8 cellular contexts compared by ENCODE assay signal in genomic region chr7:47180268-47180826, GRCh38.
DNase-seq lines count a peak whose midpoint lies in the region; ATAC-seq and TF ChIP-seq lines count a peak whose summit lies in the region.

No MANE protein-coding gene starts in this region.

- H3K4me3 ChIP-seq in GM06990 (replicated peaks; ENCODE audit: low read depth, low read length), result no peak overlapping the region
- no peak overlapping the region for H3K4me3 ChIP-seq in right lobe of liver
- no peak overlapping the region for H3K4me3 ChIP-seq in upper lobe of right lung

- H3K27ac ChIP-seq in right lobe of liver, result no peak overlapping the region
- H3K27ac ChIP-seq in upper lobe of right lung, result no peak overlapping the region

- H3K9me3 ChIP-seq in right lobe of liver (no peaks in the 10 kb centered on the region), upper lobe of right lung (no peaks in the 10 kb centered on the region)

- H3K27me3 ChIP-seq in GM06990 (replicated peaks; ENCODE audit: control insufficient read depth, insufficient read depth, low read length) (no peaks in the 10 kb centered on the region; the same call in 1 of the 2 replicates), right lobe of liver (no peaks in the 10 kb centered on the region), upper lobe of right lung (no peaks in the 10 kb centered on the region)

- H3K4me1 ChIP-seq in right lobe of liver (peaks cover 0 to 37% (median 19%) of the 10 kb centered on the region in 4 donors), upper lobe of right lung (no peaks in the 10 kb centered on the region)

- H3K36me3 ChIP-seq in GM06990 (ENCODE audit: control insufficient read depth, insufficient read depth, low read length) (no peaks in the 10 kb centered on the region), right lobe of liver (no peaks in the 10 kb centered on the region), upper lobe of right lung (no peaks in the 10 kb centered on the region)

- no peak for TF ChIP-seq POLR2A in right lobe of liver (IDR thresholded peaks at IDR 0.05)

- 18% methylated on average over 5 of the region's 5 CpGs for WGBS in right lobe of liver (ENCODE audit: insufficient coverage, low coverage, low lambda C conversion rate, missing lambda C conversion rate)

- no peaks in the 10 kb centered on the region for H3K36me3 Mint-ChIP-seq in chondrocyte (ENCODE audit: low read depth)
- H3K36me3 Mint-ChIP-seq in activated naive CD8-positive, alpha-beta T cell treated with anti-CD3 and anti-CD28 coated beads, Interleukin-2, amount 50 U/mL, for 24 hours (ENCODE audit: low read depth), result no peaks in the 10 kb centered on the region

- DNase-seq in A172 (ENCODE audit: low spot score), result peak; percentile 60
- DNase-seq in GM06990 (ENCODE audit: extremely low read depth, insufficient read length), result no peak
- DNase-seq in NCI-H774 (lab: John Stamatoyannopoulos, UW), result peak; percentile 65
- no peak for DNase-seq in chondrocyte (ENCODE audit: low spot score)
- DNase-seq in right lobe of liver, result peak in 1 of 3 donors; percentile 63
- no peak for DNase-seq in upper lobe of right lung
- DNase-seq in activated naive CD8-positive, alpha-beta T cell treated with anti-CD3 and anti-CD28 coated beads, Interleukin-2, amount 50 U/mL, for 24 hours, result no peak

- intact Hi-C loops in right lobe of liver (cut with DNase I) (no loop called here), upper lobe of right lung (cut with DNase I) (no loop called here)

- H3K4me1 Mint-ChIP-seq in chondrocyte (ENCODE audit: low read depth), result peaks cover 43% of the 10 kb centered on the region
- H3K4me1 Mint-ChIP-seq in activated naive CD8-positive, alpha-beta T cell treated with anti-CD3 and anti-CD28 coated beads, Interleukin-2, amount 50 U/mL, for 24 hours, result no peaks in the 10 kb centered on the region

- ATAC-seq in HG03159 (IDR thresholded peaks at IDR 0.05; ENCODE audit: unreplicated experiment), result peak; percentile 61
- peak; percentile 68 to 81 (median 76) for ATAC-seq in right lobe of liver
- peak; percentile 74 for ATAC-seq in upper lobe of right lung
- ATAC-seq in activated naive CD8-positive, alpha-beta T cell treated with anti-CD3 and anti-CD28 coated beads, Interleukin-2, amount 50 U/mL, for 24 hours, result no peak

- H3K4me3 Mint-ChIP-seq in chondrocyte (ENCODE audit: unreplicated experiment), result no peak overlapping the region
- H3K4me3 Mint-ChIP-seq in activated naive CD8-positive, alpha-beta T cell treated with anti-CD3 and anti-CD28 coated beads, Interleukin-2, amount 50 U/mL, for 24 hours, result no peak overlapping the region

- peaks cover 5% of the 10 kb centered on the region for H3K9me3 Mint-ChIP-seq in chondrocyte (ENCODE audit: low read depth)
- peaks cover 8% of the 10 kb centered on the region for H3K9me3 Mint-ChIP-seq in activated naive CD8-positive, alpha-beta T cell treated with anti-CD3 and anti-CD28 coated beads, Interleukin-2, amount 50 U/mL, for 24 hours

- H3K27ac Mint-ChIP-seq in chondrocyte (ENCODE audit: unreplicated experiment), result no peak overlapping the region
- no peak overlapping the region for H3K27ac Mint-ChIP-seq in activated naive CD8-positive, alpha-beta T cell treated with anti-CD3 and anti-CD28 coated beads, Interleukin-2, amount 50 U/mL, for 24 hours

- peaks cover 6% of the 10 kb centered on the region for H3K27me3 Mint-ChIP-seq in chondrocyte (ENCODE audit: low read depth)
- H3K27me3 Mint-ChIP-seq in activated naive CD8-positive, alpha-beta T cell treated with anti-CD3 and anti-CD28 coated beads, Interleukin-2, amount 50 U/mL, for 24 hours, result no peaks in the 10 kb centered on the region

- TF ChIP-seq CTCF in GM06990 (IDR thresholded peaks at IDR 0.05; ENCODE audit: insufficient read depth, low read length, poor library complexity, severe bottlenecking), result peak; percentile 76
- peak; percentile 96 for TF ChIP-seq CTCF in chondrocyte (IDR thresholded peaks at IDR 0.05)
- TF ChIP-seq CTCF in right lobe of liver (IDR thresholded peaks at IDR 0.05), result peak; percentile 84 to 90 (median 86)
- TF ChIP-seq CTCF in upper lobe of right lung (IDR thresholded peaks at IDR 0.05), result peak; percentile 87

Comparison
In these comparisons a context has a peak if more than half of its experiments do, and no peak if none do; other contexts are left out.
1. DNase-seq: peak in A172 (single experiment) and NCI-H774 (single experiment); none in GM06990 (single experiment), chondrocyte (single experiment), upper lobe of right lung (single experiment) and activated naive CD8-positive, alpha-beta T cell treated with anti-CD3 and anti-CD28 coated beads, Interleukin-2, amount 50 U/mL, for 24 hours (single experiment).
2. Peak in every context shown above with its lines, with median percentiles within 50 percentile points of each other: CTCF ChIP-seq.